In the genomic region with DNA sequence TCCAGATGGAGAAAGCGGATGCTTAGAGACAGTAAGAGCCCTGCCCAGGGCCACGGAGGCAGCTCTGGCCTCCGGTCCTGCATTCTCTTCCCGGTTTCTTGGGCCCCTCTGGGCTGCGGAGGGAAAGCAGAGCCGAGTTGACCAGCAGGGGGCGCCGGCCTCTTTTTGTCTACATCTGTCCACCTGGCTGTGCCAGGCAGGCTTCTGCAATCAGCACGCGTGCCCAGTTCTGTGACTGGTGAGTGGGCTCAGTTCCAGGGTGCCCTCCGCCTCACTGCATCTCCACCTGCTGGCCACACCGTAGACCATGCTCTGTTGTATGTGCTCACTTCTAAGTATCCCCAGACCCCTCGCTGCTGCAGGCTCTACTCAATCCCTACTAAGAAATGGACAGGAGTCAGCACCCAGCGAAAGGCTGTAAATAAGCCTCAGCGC, we compare ENCODE assay signal across 8 cellular contexts. TPM values are rescaled to one million over a fixed set of nuclear protein-coding genes. Genes with fewer than 3 reads are reported as not detected.
DNase-seq lines count a peak whose midpoint lies in the region; ATAC-seq and TF ChIP-seq lines count a peak whose summit lies in the region.

No MANE protein-coding gene starts in this region.

- no peak overlapping the region for H3K4me3 ChIP-seq in MG63
- no peak overlapping the region for H3K4me3 ChIP-seq in RWPE2 (ENCODE audit: severe bottlenecking)
- no peak overlapping the region for H3K4me3 ChIP-seq in gastroesophageal sphincter
- no peak overlapping the region for H3K4me3 ChIP-seq in tibial artery

- no peaks in the 10 kb centered on the region for H3K9me3 Mint-ChIP-seq in osteocyte (ENCODE audit: unreplicated experiment)

- TF ChIP-seq EP300 in gastroesophageal sphincter (IDR thresholded peaks at IDR 0.05) = no peak

- peaks cover 18% of the 10 kb centered on the region for H3K27me3 Mint-ChIP-seq in osteocyte (ENCODE audit: unreplicated experiment)

- TF ChIP-seq CTCF in 22Rv1 (IDR thresholded peaks at IDR 0.05) = peak; percentile 94
- peak; percentile 76 for TF ChIP-seq CTCF in RWPE2 (IDR thresholded peaks at IDR 0.05; ENCODE audit: poor library complexity, severe bottlenecking)
- TF ChIP-seq CTCF in gastroesophageal sphincter (IDR thresholded peaks at IDR 0.05) = peak; percentile 81 to 92 (median 86)
- peak; percentile 93 for TF ChIP-seq CTCF in osteocyte (IDR thresholded peaks at IDR 0.05)
- peak; percentile 76 to 86 for TF ChIP-seq CTCF in tibial artery (IDR thresholded peaks at IDR 0.05)

- H3K36me3 ChIP-seq in MG63 (no peaks in the 10 kb centered on the region), RWPE2 (ENCODE audit: low read depth) (no peaks in the 10 kb centered on the region), gastroesophageal sphincter (no peaks in the 10 kb centered on the region), tibial artery (no peaks in the 10 kb centered on the region)

- peak; percentile 52 for ATAC-seq in GM18502 (IDR thresholded peaks at IDR 0.05; ENCODE audit: poor library complexity, unreplicated experiment)
- peak; percentile 94 for ATAC-seq in RWPE2 (ENCODE audit: low read depth)
- ATAC-seq in gastroesophageal sphincter = peak; percentile 87

- H3K4me3 Mint-ChIP-seq in osteocyte (ENCODE audit: unreplicated experiment) = no peak overlapping the region

- H3K27ac Mint-ChIP-seq in osteocyte (ENCODE audit: unreplicated experiment) = no peak overlapping the region

- 21% methylated on average over 9 of the region's 15 CpGs; no CpG with 5 or more reads in 1 of the 2 donors for WGBS in gastroesophageal sphincter (ENCODE audit: low coverage in 1 of 2), 2 donors

- peak; percentile 85 for DNase-seq in MG63
- DNase-seq in RWPE2 (ENCODE audit: low spot score) = peak; percentile 84
- peak; percentile 27 for DNase-seq in activated gamma-delta T cell treated with anti-CD3 and anti-CD28 coated beads, Interleukin-2, amount 50 U/mL, for 16 hours (ENCODE audit: low read depth)
- DNase-seq in osteocyte (ENCODE audit: extremely low spot score, unreplicated experiment) = peak; percentile 95
- DNase-seq in tibial artery = peak; percentile 75 to 88

- intact Hi-C loops in tibial artery (cut with DNase I; ENCODE audit: low total_unique reads) = loop anchor here (2.0 kb wide), 1 partner anchor 393 kb away; no protein-coding TSS in a partner anchor

- H3K27me3 ChIP-seq in MG63 = no peaks in the 10 kb centered on the region
- H3K27me3 ChIP-seq in RWPE2 (ENCODE audit: insufficient read depth, poor library complexity, severe bottlenecking) = peaks cover 19% of the 10 kb centered on the region
- H3K27me3 ChIP-seq in gastroesophageal sphincter = peaks cover 23% of the 10 kb centered on the region
- peaks cover 0 to 10% of the 10 kb centered on the region in 2 donors for H3K27me3 ChIP-seq in tibial artery

- TF ChIP-seq POLR2A in gastroesophageal sphincter (IDR thresholded peaks at IDR 0.05) = no peak

- H3K4me1 Mint-ChIP-seq in osteocyte (ENCODE audit: unreplicated experiment) = no peaks in the 10 kb centered on the region

- H3K36me3 Mint-ChIP-seq in osteocyte (ENCODE audit: unreplicated experiment) = no peaks in the 10 kb centered on the region

- no peaks in the 10 kb centered on the region for H3K9me3 ChIP-seq in MG63
- H3K9me3 ChIP-seq in RWPE2 (ENCODE audit: severe bottlenecking) = no peaks in the 10 kb centered on the region
- no peaks in the 10 kb centered on the region for H3K9me3 ChIP-seq in gastroesophageal sphincter
- H3K9me3 ChIP-seq in tibial artery = no peaks in the 10 kb centered on the region

- H3K4me1 ChIP-seq in RWPE2 (ENCODE audit: insufficient read depth, poor library complexity, severe bottlenecking) (no peaks in the 10 kb centered on the region), gastroesophageal sphincter (peaks cover 0 to 9% (median 0%) of the 10 kb centered on the region in 3 donors), tibial artery (peaks cover 0 to 9% (median 3%) of the 10 kb centered on the region in 4 donors)

- H3K27ac ChIP-seq in 22Rv1 (no peak overlapping the region), RWPE2 (ENCODE audit: poor library complexity, severe bottlenecking) (no peak overlapping the region), gastroesophageal sphincter (no peak overlapping the region), tibial artery (no peak overlapping the region)

RNA-seq across cellular contexts. Expression of a gene that starts 6.7 kb away (rescaled TPM):
- total RNA-seq in MG63 (2014; rRNA removed; shearing (Covaris generic); ENCODE audit: low replicate concordance) = 0.20 and 0.23 TPM in 2 replicates
- 1 to 10 TPM in 2 of 4 donors, under 1 TPM in 2; 0.47 to 1.7 (median 0.81) TPM for total RNA-seq in gastroesophageal sphincter
- 0.83 and 1.8 TPM in 2 replicates for total RNA-seq in osteocyte

Comparison
In these comparisons a context has a peak if more than half of its experiments do, and no peak if none do; other contexts are left out.
1. DNase-seq: peak in every context shown above with its lines; median percentile 95 in osteocyte; 85 in MG63; 84 in RWPE2; 82 in tibial artery; 27 in activated gamma-delta T cell treated with anti-CD3 and anti-CD28 coated beads, Interleukin-2, amount 50 U/mL, for 16 hours.